In genomic region chr14:90193925-90194324, GRCh38 we compare ENCODE assay signal across 12 cellular contexts.
DNase-seq lines count a peak whose midpoint lies in the region; ATAC-seq and TF ChIP-seq lines count a peak whose summit lies in the region.
"Had no signal": no experiment of that assay in that cellular context is flagged by ENCODE, and none has a peak within 500 bp of the region (broad histone marks: within the 10 kb centered on the region; RNA-seq: fewer than 3 reads in every experiment).

No MANE protein-coding gene starts in this region.

- H3K4me1 Mint-ChIP-seq in activated CD8-positive, alpha-beta T cell treated with anti-CD3 and anti-CD28 coated beads for 36 hours (ENCODE audit: low read depth): no peaks in the 10 kb centered on the region
- H3K4me1 Mint-ChIP-seq in activated CD8-positive, alpha-beta T cell treated with anti-CD3 and anti-CD28 coated beads, Interleukin-2, amount 10 ng/mL, durations not matched to agents 7 days and 5 days (ENCODE audit: low read depth): no peaks in the 10 kb centered on the region
- H3K4me1 Mint-ChIP-seq in H9: peaks cover 0 to 4% of the 10 kb centered on the region in 2 experiments; a peak in 2 of 4 replicates

- H2AFZ ChIP-seq in H9 (ENCODE audit: low read length) (no peak overlapping the region), osteoblast (ENCODE audit: low read length) (no peak overlapping the region)

- H3K36me3 ChIP-seq in osteoblast (ENCODE audit: insufficient read depth, low read length): no peaks in the 10 kb centered on the region

- no peaks in the 10 kb centered on the region for H3K79me1 ChIP-seq in H9 (ENCODE audit: insufficient read depth, low read depth, low read length, poor library complexity, severe bottlenecking)

- H3K9me3 ChIP-seq in H9 (ENCODE audit: control insufficient read depth, low read depth, low read length) (no peaks in the 10 kb centered on the region), osteoblast (ENCODE audit: low read depth, low read length) (no peaks in the 10 kb centered on the region)
- H3K9me3 ChIP-seq: Caco-2, testis had no signal

- no CpG with 5 or more reads among the region's 9 CpGs for WGBS in H9 (ENCODE audit: extremely low coverage, insufficient read length, low lambda C conversion rate)

- no peak overlapping the region for H3K27ac Mint-ChIP-seq in activated CD8-positive, alpha-beta T cell treated with anti-CD3 and anti-CD28 coated beads for 36 hours
- H3K27ac Mint-ChIP-seq in activated CD8-positive, alpha-beta T cell treated with anti-CD3 and anti-CD28 coated beads, Interleukin-2, amount 10 ng/mL, durations not matched to agents 7 days and 5 days: no peak overlapping the region
- no peak overlapping the region for H3K27ac Mint-ChIP-seq in H9

- no peak overlapping the region for H3K4me3 ChIP-seq in osteoblast (ENCODE audit: insufficient read depth, low read length)
- H3K4me3 ChIP-seq: testis had no signal

- H2BK120ac ChIP-seq in H9 (ENCODE audit: low read depth, low read length, poor library complexity, severe bottlenecking): no peak overlapping the region

- H3T11ph ChIP-seq in H9 (ENCODE audit: low read length): no peak overlapping the region

- H3K14ac ChIP-seq in H9 (ENCODE audit: insufficient read depth, low read length): no peak overlapping the region

- no peak overlapping the region for H4K91ac ChIP-seq in H9 (ENCODE audit: insufficient read length, low read depth, low read length)

- no peak overlapping the region for H3K23ac ChIP-seq in H9 (ENCODE audit: insufficient read length, low read depth, low read length)

- H3K27ac ChIP-seq in H9 (ENCODE audit: insufficient read length, low read depth, low read length) (no peak overlapping the region), osteoblast (ENCODE audit: low read depth, low read length) (no peak overlapping the region)
- H3K27ac ChIP-seq: testis had no signal

- no peak overlapping the region for H4K8ac ChIP-seq in H9 (replicated peaks; ENCODE audit: insufficient read length, low read depth, low read length)

- DNase-seq in activated CD8-positive, alpha-beta T cell treated with anti-CD3 and anti-CD28 coated beads for 36 hours: peak; percentile 17
- no peak for DNase-seq in activated CD8-positive, alpha-beta T cell treated with anti-CD3 and anti-CD28 coated beads, Interleukin-2, amount 10 ng/mL, durations not matched to agents 7 days and 5 days
- DNase-seq in H9: peak; percentile 62
- peak; percentile 8 to 27 for DNase-seq in activated CD4-positive, alpha-beta T cell treated with anti-CD3 and anti-CD28 coated beads, Interleukin-2, amount 50 U/mL, for 48 hours
- no peak for DNase-seq in osteoblast (ENCODE audit: insufficient read length, low spot score, missing footprints)
- no peak for DNase-seq in retina
- DNase-seq: activated CD4-positive, CD25-positive, alpha-beta regulatory T cell; NCI-H345; testis had no signal

- intact Hi-C loops in activated CD8-positive, alpha-beta T cell treated with anti-CD3 and anti-CD28 coated beads for 36 hours (cut with micrococcal nuclease): no loop called here

- ATAC-seq in activated CD8-positive, alpha-beta T cell treated with anti-CD3 and anti-CD28 coated beads for 36 hours: no peak
- ATAC-seq in activated CD8-positive, alpha-beta T cell treated with anti-CD3 and anti-CD28 coated beads, Interleukin-2, amount 10 ng/mL, durations not matched to agents 7 days and 5 days: no peak
- ATAC-seq in HG02970 (IDR thresholded peaks at IDR 0.05; ENCODE audit: low FRiP score, unreplicated experiment) (no peak), HG03045 (IDR thresholded peaks at IDR 0.05; ENCODE audit: unreplicated experiment) (no peak)

- H3K79me2 ChIP-seq in H9 (ENCODE audit: insufficient read depth, low read length) (no peaks in the 10 kb centered on the region), osteoblast (ENCODE audit: insufficient read depth, low read length) (no peaks in the 10 kb centered on the region)

- no peak overlapping the region for H3K9ac ChIP-seq in H9 (ENCODE audit: extremely low read depth, insufficient read length, low read length)

- H3K18ac ChIP-seq in H9 (ENCODE audit: insufficient read length, low read depth, low read length): no peak overlapping the region

- H4K20me1 ChIP-seq in H9 (ENCODE audit: control insufficient read depth, insufficient read depth, insufficient read length): no peaks in the 10 kb centered on the region
- no peaks in the 10 kb centered on the region for H4K20me1 ChIP-seq in osteoblast (ENCODE audit: insufficient read depth, low read length)

- H3K27me3 ChIP-seq in H9 (ENCODE audit: insufficient read depth, low read length) (no peaks in the 10 kb centered on the region), osteoblast (ENCODE audit: insufficient read depth, low read length) (peaks cover 14% of the 10 kb centered on the region)
- H3K27me3 ChIP-seq: testis had no signal

- no peak overlapping the region for H3K4me3 Mint-ChIP-seq in activated CD8-positive, alpha-beta T cell treated with anti-CD3 and anti-CD28 coated beads for 36 hours
- H3K4me3 Mint-ChIP-seq in activated CD8-positive, alpha-beta T cell treated with anti-CD3 and anti-CD28 coated beads, Interleukin-2, amount 10 ng/mL, durations not matched to agents 7 days and 5 days: no peak overlapping the region
- no peak overlapping the region for H3K4me3 Mint-ChIP-seq in H9

- no peak overlapping the region for H2BK20ac ChIP-seq in H9 (ENCODE audit: low read depth, low read length, poor library complexity, severe bottlenecking)

- H2AK5ac ChIP-seq in H9 (ENCODE audit: insufficient read length, low read length): no peak overlapping the region

- H3K56ac ChIP-seq in H9 (ENCODE audit: insufficient read length, low read depth, low read length): no peak overlapping the region

- H3K9me3 Mint-ChIP-seq in activated CD8-positive, alpha-beta T cell treated with anti-CD3 and anti-CD28 coated beads for 36 hours: no peaks in the 10 kb centered on the region
- no peaks in the 10 kb centered on the region for H3K9me3 Mint-ChIP-seq in activated CD8-positive, alpha-beta T cell treated with anti-CD3 and anti-CD28 coated beads, Interleukin-2, amount 10 ng/mL, durations not matched to agents 7 days and 5 days (ENCODE audit: insufficient read depth)
- H3K9me3 Mint-ChIP-seq in H9: peaks cover under 1 to 2% of the 10 kb centered on the region in 2 experiments; a peak in 2 of 5 replicates

- no peaks in the 10 kb centered on the region for H3K23me2 ChIP-seq in H9 (ENCODE audit: insufficient read length, low read depth, low read length, poor library complexity, severe bottlenecking)

- H3K4me2 ChIP-seq in H9 (ENCODE audit: insufficient read depth, insufficient read length, low read length): no peak overlapping the region
- H3K4me2 ChIP-seq in osteoblast (ENCODE audit: insufficient read depth, low read length): no peak overlapping the region

- H4K5ac ChIP-seq in H9 (ENCODE audit: insufficient read length, low read depth, low read length): no peak overlapping the region

- POLR2A ChIA-PET in activated CD8-positive, alpha-beta T cell treated with anti-CD3 and anti-CD28 coated beads for 36 hours (lab: Charles Lee): no interaction called here
- POLR2A ChIA-PET in activated CD8-positive, alpha-beta T cell treated with anti-CD3 and anti-CD28 coated beads, Interleukin-2, amount 10 ng/mL, durations not matched to agents 7 days and 5 days (lab: Charles Lee): no interaction called here

- H2BK12ac ChIP-seq in H9 (ENCODE audit: insufficient read length, low read depth, low read length): no peak overlapping the region

- H3K4me1 ChIP-seq in H9 (ENCODE audit: insufficient read depth, low read length) (no peaks in the 10 kb centered on the region), osteoblast (ENCODE audit: insufficient read depth, low read length) (no peaks in the 10 kb centered on the region)
- H3K4me1 ChIP-seq: Caco-2, testis had no signal

- H3K4ac ChIP-seq in H9 (ENCODE audit: low read depth, low read length): no peak overlapping the region

- TF ChIP-seq CTCF in activated CD8-positive, alpha-beta T cell treated with anti-CD3 and anti-CD28 coated beads for 36 hours (IDR thresholded peaks at IDR 0.05): peak; percentile 58
- TF ChIP-seq CTCF in H9 (conservative IDR thresholded peaks at IDR 0.05): peak; percentile 76
- TF ChIP-seq CTCF in osteoblast (IDR thresholded peaks at IDR 0.05; ENCODE audit: extremely low read depth, low read depth, low read length): peak; percentile 33

- H3K27me3 Mint-ChIP-seq in activated CD8-positive, alpha-beta T cell treated with anti-CD3 and anti-CD28 coated beads for 36 hours: peaks cover 10% of the 10 kb centered on the region
- H3K27me3 Mint-ChIP-seq in activated CD8-positive, alpha-beta T cell treated with anti-CD3 and anti-CD28 coated beads, Interleukin-2, amount 10 ng/mL, durations not matched to agents 7 days and 5 days (ENCODE audit: low read depth): peaks cover 2% of the 10 kb centered on the region
- H3K27me3 Mint-ChIP-seq in H9 (ENCODE audit: low read depth): peaks cover 20% of the 10 kb centered on the region

- no peak overlapping the region for H2BK15ac ChIP-seq in H9 (ENCODE audit: low read depth, low read length)

- CTCF ChIA-PET in activated CD8-positive, alpha-beta T cell treated with anti-CD3 and anti-CD28 coated beads for 36 hours (lab: Charles Lee): interaction anchor here (0.9 to 1.8 kb wide), 2 partner anchors 10 to 15 kb away, joined by 3 to 6 read pairs; no protein-coding TSS in a partner anchor
- CTCF ChIA-PET in activated CD8-positive, alpha-beta T cell treated with anti-CD3 and anti-CD28 coated beads, Interleukin-2, amount 10 ng/mL, durations not matched to agents 7 days and 5 days (lab: Charles Lee): interaction anchor here (1.4 kb wide), 1 partner anchor 14 kb away, joined by 3 read pairs; no protein-coding TSS in a partner anchor

- H2BK5ac ChIP-seq in H9 (ENCODE audit: insufficient read length, low read length): no peak overlapping the region

- no peaks in the 10 kb centered on the region for H3K36me3 Mint-ChIP-seq in activated CD8-positive, alpha-beta T cell treated with anti-CD3 and anti-CD28 coated beads for 36 hours (ENCODE audit: low read depth)
- H3K36me3 Mint-ChIP-seq in activated CD8-positive, alpha-beta T cell treated with anti-CD3 and anti-CD28 coated beads, Interleukin-2, amount 10 ng/mL, durations not matched to agents 7 days and 5 days (ENCODE audit: low read depth): no peaks in the 10 kb centered on the region
- no peaks in the 10 kb centered on the region for H3K36me3 Mint-ChIP-seq in H9 (ENCODE audit: insufficient read depth in 1 of 3, low read depth in 3 of 3)

Comparison
In these comparisons a context has a peak if more than half of its experiments do, and no peak if none do; other contexts are left out.
1. DNase-seq: peak in activated CD8-positive, alpha-beta T cell treated with anti-CD3 and anti-CD28 coated beads for 36 hours (single experiment), H9 (single experiment) and activated CD4-positive, alpha-beta T cell treated with anti-CD3 and anti-CD28 coated beads, Interleukin-2, amount 50 U/mL, for 48 hours (2 of 2); none in activated CD8-positive, alpha-beta T cell treated with anti-CD3 and anti-CD28 coated beads, Interleukin-2, amount 10 ng/mL, durations not matched to agents 7 days and 5 days (single experiment), osteoblast (single experiment) and retina (single experiment).
2. Peak in every context shown above with its lines, with median percentiles within 50 percentile points of each other: CTCF ChIP-seq.